In the genomic region with DNA sequence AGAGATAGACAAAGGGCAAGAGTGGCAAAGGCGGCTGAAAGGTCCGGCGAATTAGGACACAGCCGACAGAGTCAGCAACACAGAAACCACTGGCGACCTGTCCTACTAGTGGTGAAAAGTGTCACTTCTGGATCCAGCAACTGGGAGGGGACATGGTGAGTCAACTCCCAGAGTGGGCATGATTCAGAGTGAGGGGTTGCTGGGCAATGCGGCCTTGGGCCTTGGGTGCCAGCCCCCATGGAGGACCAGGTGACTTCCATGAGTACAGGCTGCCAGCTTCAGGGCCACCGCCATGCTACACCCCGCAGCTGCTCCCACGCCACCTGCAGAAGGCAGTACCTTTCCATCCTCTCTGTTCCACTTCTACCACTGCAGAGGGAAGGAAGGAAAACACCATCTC, we compare ENCODE assay signal across 2 cellular contexts.
TF ChIP-seq lines count a peak whose summit lies in the region.

No MANE protein-coding gene starts in this region.

TF ChIP-seq in HepG2, 621 proteins besides CTCF, POLR2A, EP300 and RAD21:
- TF ChIP-seq HNRNPL (IDR thresholded peaks at IDR 0.05; ENCODE audit: low read depth, low read length): peak; percentile 81
- no peak for TF ChIP-seq U2AF1 (optimal IDR thresholded peaks at IDR 0.05; ENCODE audit: low read depth, low read length)
- TF ChIP-seq FOSL2 (CRISPR knock-in tag; IDR thresholded peaks at IDR 0.05): peak; percentile 38; the same call in 1 of the 2 replicates
- TF ChIP-seq ZNF768 (CRISPR knock-in tag; IDR thresholded peaks at IDR 0.05): peak; percentile 32; the same call in 1 of the 2 replicates
- TF ChIP-seq ZNF687 (CRISPR knock-in tag; IDR thresholded peaks at IDR 0.05): peak; percentile 48; the same call in 1 of the 2 replicates
- TF ChIP-seq ZBTB38 (CRISPR knock-in tag; IDR thresholded peaks at IDR 0.05): peak; percentile 74
- TF ChIP-seq, protein P1, sequence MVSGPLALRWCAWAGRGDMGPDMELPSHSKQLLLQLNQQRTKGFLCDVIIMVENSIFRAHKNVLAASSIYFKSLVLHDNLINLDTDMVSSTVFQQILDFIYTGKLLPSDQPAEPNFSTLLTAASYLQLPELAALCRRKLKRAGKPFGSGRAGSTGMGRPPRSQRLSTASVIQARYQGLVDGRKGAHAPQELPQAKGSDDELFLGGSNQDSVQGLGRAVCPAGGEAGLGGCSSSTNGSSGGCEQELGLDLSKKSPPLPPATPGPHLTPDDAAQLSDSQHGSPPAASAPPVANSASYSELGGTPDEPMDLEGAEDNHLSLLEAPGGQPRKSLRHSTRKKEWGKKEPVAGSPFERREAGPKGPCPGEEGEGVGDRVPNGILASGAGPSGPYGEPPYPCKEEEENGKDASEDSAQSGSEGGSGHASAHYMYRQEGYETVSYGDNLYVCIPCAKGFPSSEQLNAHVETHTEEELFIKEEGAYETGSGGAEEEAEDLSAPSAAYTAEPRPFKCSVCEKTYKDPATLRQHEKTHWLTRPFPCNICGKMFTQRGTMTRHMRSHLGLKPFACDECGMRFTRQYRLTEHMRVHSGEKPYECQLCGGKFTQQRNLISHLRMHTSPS (CRISPR knock-in tag; IDR thresholded peaks at IDR 0.05; ENCODE audit: low read depth): peak; percentile 59; the same call in 1 of the 2 replicates
- TF ChIP-seq, protein P2, sequence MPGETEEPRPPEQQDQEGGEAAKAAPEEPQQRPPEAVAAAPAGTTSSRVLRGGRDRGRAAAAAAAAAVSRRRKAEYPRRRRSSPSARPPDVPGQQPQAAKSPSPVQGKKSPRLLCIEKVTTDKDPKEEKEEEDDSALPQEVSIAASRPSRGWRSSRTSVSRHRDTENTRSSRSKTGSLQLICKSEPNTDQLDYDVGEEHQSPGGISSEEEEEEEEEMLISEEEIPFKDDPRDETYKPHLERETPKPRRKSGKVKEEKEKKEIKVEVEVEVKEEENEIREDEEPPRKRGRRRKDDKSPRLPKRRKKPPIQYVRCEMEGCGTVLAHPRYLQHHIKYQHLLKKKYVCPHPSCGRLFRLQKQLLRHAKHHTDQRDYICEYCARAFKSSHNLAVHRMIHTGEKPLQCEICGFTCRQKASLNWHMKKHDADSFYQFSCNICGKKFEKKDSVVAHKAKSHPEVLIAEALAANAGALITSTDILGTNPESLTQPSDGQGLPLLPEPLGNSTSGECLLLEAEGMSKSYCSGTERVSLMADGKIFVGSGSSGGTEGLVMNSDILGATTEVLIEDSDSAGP (CRISPR knock-in tag; IDR thresholded peaks at IDR 0.05; ENCODE audit: borderline replicate concordance): 0 out of 2 replicates have a peak, but pooled peaks have one; percentile 17
- TF ChIP-seq, protein P3, sequence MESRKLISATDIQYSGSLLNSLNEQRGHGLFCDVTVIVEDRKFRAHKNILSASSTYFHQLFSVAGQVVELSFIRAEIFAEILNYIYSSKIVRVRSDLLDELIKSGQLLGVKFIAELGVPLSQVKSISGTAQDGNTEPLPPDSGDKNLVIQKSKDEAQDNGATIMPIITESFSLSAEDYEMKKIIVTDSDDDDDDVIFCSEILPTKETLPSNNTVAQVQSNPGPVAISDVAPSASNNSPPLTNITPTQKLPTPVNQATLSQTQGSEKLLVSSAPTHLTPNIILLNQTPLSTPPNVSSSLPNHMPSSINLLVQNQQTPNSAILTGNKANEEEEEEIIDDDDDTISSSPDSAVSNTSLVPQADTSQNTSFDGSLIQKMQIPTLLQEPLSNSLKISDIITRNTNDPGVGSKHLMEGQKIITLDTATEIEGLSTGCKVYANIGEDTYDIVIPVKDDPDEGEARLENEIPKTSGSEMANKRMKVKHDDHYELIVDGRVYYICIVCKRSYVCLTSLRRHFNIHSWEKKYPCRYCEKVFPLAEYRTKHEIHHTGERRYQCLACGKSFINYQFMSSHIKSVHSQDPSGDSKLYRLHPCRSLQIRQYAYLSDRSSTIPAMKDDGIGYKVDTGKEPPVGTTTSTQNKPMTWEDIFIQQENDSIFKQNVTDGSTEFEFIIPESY (CRISPR knock-in tag; IDR thresholded peaks at IDR 0.05): peak; percentile 91
- no peak for TF ChIP-seq ZNF501 (CRISPR knock-in tag; IDR thresholded peaks at IDR 0.05)
- no peak for TF ChIP-seq ZFY (CRISPR knock-in tag; IDR thresholded peaks at IDR 0.05)

TF ChIP-seq in GM12891, 5 proteins besides CTCF, POLR2A, EP300 and RAD21:
- TF ChIP-seq PAX5 (IDR thresholded peaks at IDR 0.05; ENCODE audit: insufficient read depth, low read length, severe bottlenecking) (no peak), POU2F2 (IDR thresholded peaks at IDR 0.05; ENCODE audit: low read depth, low read length) (no peak), POLR2AphosphoS5 (IDR thresholded peaks at IDR 0.05; ENCODE audit: low read depth, low read length) (no peak), SPI1 (IDR thresholded peaks at IDR 0.05; ENCODE audit: low read depth, low read length) (no peak), TAF1 (IDR thresholded peaks at IDR 0.05; ENCODE audit: low read depth, low read length) (no peak)
TF ChIP-seq in GM12891: peak in this region for 0.
